In genomic region chr1:1068374-1069060, GRCh38 we compare ENCODE assay signal across 7 cellular contexts. TPM values are rescaled to one million over a fixed set of nuclear protein-coding genes. Genes with fewer than 3 reads are reported as not detected.
A peak's percentile ranks its signal among the peaks of the same experiment; 100 is the strongest.
DNase-seq lines count a peak whose midpoint lies in the region; TF ChIP-seq lines count a peak whose summit lies in the region.
"Had no signal": no experiment of that assay in that cellular context is flagged by ENCODE, and none has a peak within 500 bp of the region (broad histone marks: within the 10 kb centered on the region; RNA-seq: fewer than 3 reads in every experiment).

No MANE protein-coding gene starts in this region.

- no peak overlapping the region for H2AK5ac ChIP-seq in mesendoderm (ENCODE audit: low read length)

- H3K27ac Mint-ChIP-seq in mesothelial cell of epicardium: no peak overlapping the region

- no peaks in the 10 kb centered on the region for H3K36me3 Mint-ChIP-seq in mesothelial cell of epicardium

- WGBS in HUES64: 4% methylated on average over 61 of the region's 63 CpGs
- no CpG with 5 or more reads among the region's 63 CpGs for WGBS in mesendoderm (ENCODE audit: extremely low coverage, insufficient coverage, low lambda C conversion rate)

- no peak overlapping the region for H3K27ac ChIP-seq in HUES64 (ENCODE audit: low read depth, low read length)
- H3K27ac ChIP-seq in mesendoderm (ENCODE audit: low read depth, low read length): no peak overlapping the region

- H4K8ac ChIP-seq in mesendoderm (ENCODE audit: low read depth, low read length): no peak overlapping the region

- H3K23ac ChIP-seq in mesendoderm (ENCODE audit: low read length): no peak overlapping the region

- peaks cover 34% of the 10 kb centered on the region for H3K27me3 ChIP-seq in HUES64 (ENCODE audit: insufficient read depth, low read length)
- H3K27me3 ChIP-seq in mesendoderm (ENCODE audit: insufficient read depth, low read length, poor library complexity): no peaks in the 10 kb centered on the region

- no peak overlapping the region for H3K56ac ChIP-seq in mesendoderm (ENCODE audit: low read length)

- H3K9me3 ChIP-seq in HUES64 (ENCODE audit: insufficient read depth, low read depth, low read length): no peaks in the 10 kb centered on the region

- no peak overlapping the region for H2BK120ac ChIP-seq in mesendoderm (ENCODE audit: low read depth, low read length)

- H3K4ac ChIP-seq in mesendoderm (ENCODE audit: low read depth, low read length): no peak overlapping the region

- DNase-seq in AG10803 (ENCODE audit: low read depth): no peak
- peak; percentile 49 for DNase-seq in activated gamma-delta T cell treated with Interleukin-2 at 50 U/mL for 16 hours
- DNase-seq in mesothelial cell of epicardium (ENCODE audit: low spot score in 2 of 2, unreplicated experiment in 2 of 2): no peak
- DNase-seq in Ammon's horn (ENCODE audit: low spot score): no peak
- no peak for DNase-seq in mesendoderm

- H3K9me3 Mint-ChIP-seq in mesothelial cell of epicardium: no peaks in the 10 kb centered on the region

- H3K27me3 Mint-ChIP-seq in mesothelial cell of epicardium (ENCODE audit: low read depth): peaks cover 23% of the 10 kb centered on the region

- H3K4me3 Mint-ChIP-seq in mesothelial cell of epicardium: peak overlapping the region; percentile 57

- no peaks in the 10 kb centered on the region for H3K79me1 ChIP-seq in mesendoderm (ENCODE audit: low read length)

- H3K79me2 ChIP-seq in mesendoderm (ENCODE audit: control insufficient read depth, insufficient read depth, low read length): no peaks in the 10 kb centered on the region

- H3K9ac ChIP-seq in HUES64 (ENCODE audit: low read depth, low read length) (no peak overlapping the region; the same call in 1 of the 2 replicates), mesendoderm (ENCODE audit: low read length) (no peak overlapping the region)

- no peak overlapping the region for H3K18ac ChIP-seq in mesendoderm (ENCODE audit: low read length)

- no peaks in the 10 kb centered on the region for H3K4me1 Mint-ChIP-seq in mesothelial cell of epicardium

- H4K5ac ChIP-seq in mesendoderm (ENCODE audit: low read length): no peak overlapping the region

- no peaks in the 10 kb centered on the region for H3K36me3 ChIP-seq in HUES64 (ENCODE audit: insufficient read depth, low read length)
- H3K36me3 ChIP-seq in mesendoderm (ENCODE audit: control insufficient read depth, insufficient read depth, low read length): no peaks in the 10 kb centered on the region

- no peak overlapping the region for H2BK15ac ChIP-seq in mesendoderm (replicated peaks; ENCODE audit: low read depth)

- peak overlapping the region; percentile 69; the same call in 1 of the 2 replicates for H3K4me3 ChIP-seq in AG10803 (ENCODE audit: low read length)
- H3K4me3 ChIP-seq in HUES64 (ENCODE audit: low read length): peak overlapping the region; percentile 89
- H3K4me3 ChIP-seq in mesendoderm (ENCODE audit: low read length): no peak overlapping the region

- no peaks in the 10 kb centered on the region for H3K4me1 ChIP-seq in HUES64 (ENCODE audit: insufficient read depth, low read length)
- no peaks in the 10 kb centered on the region for H3K4me1 ChIP-seq in mesendoderm (ENCODE audit: control insufficient read depth, low read depth, low read length)

- no peak overlapping the region for H2BK5ac ChIP-seq in mesendoderm (ENCODE audit: low read length)

- no peak for TF ChIP-seq CTCF in AG10803 (conservative IDR thresholded peaks at IDR 0.05; ENCODE audit: low read length)
- no peak for TF ChIP-seq CTCF in mesothelial cell of epicardium (IDR thresholded peaks at IDR 0.05; ENCODE audit: unreplicated experiment)

- no peak overlapping the region for H3K4me2 ChIP-seq in mesendoderm (ENCODE audit: low read length)

RNA-seq across cellular contexts. Expression of gene RNF223, which starts 5.6 kb away (rescaled TPM):
- not detected for polyA plus RNA-seq in HUES64 (2013, experiment 1 of 2)
- not detected for polyA plus RNA-seq in HUES64 (2013, experiment 2 of 2)
- total RNA-seq in mesothelial cell of epicardium: 0.27 to 0.57 TPM (median 0.40 TPM) in 3 replicates
- not detected for polyA plus RNA-seq in mesendoderm (2013, experiment 1 of 2)
- polyA plus RNA-seq in mesendoderm (2013, experiment 2 of 2): not detected
- total RNA-seq: renal cortical epithelial cell had no signal

RNA-seq across cellular contexts. Expression of gene C1orf159, which starts 47.4 kb away (rescaled TPM):
- 9.8 TPM for polyA plus RNA-seq in HUES64 (2013, experiment 1 of 2)
- polyA plus RNA-seq in HUES64 (2013, experiment 2 of 2): 13.0 TPM
- 28.4 to 32.8 TPM (median 31.8 TPM) in 3 replicates for total RNA-seq in mesothelial cell of epicardium
- polyA plus RNA-seq in mesendoderm (2013, experiment 1 of 2): 7.0 TPM
- 6.8 TPM for polyA plus RNA-seq in mesendoderm (2013, experiment 2 of 2)

RNA-seq across cellular contexts. Expression of gene AGRN, which starts 48.6 kb away (rescaled TPM):
- 58.7 TPM for polyA plus RNA-seq in HUES64 (2013, experiment 1 of 2)
- 72.3 TPM for polyA plus RNA-seq in HUES64 (2013, experiment 2 of 2)
- 502 to 532 TPM (median 514 TPM) in 3 replicates for total RNA-seq in mesothelial cell of epicardium
- 26.7 TPM for polyA plus RNA-seq in mesendoderm (2013, experiment 1 of 2)
- 26.6 TPM for polyA plus RNA-seq in mesendoderm (2013, experiment 2 of 2)

RNA-seq across cellular contexts. Expression of gene ISG15, which starts 55.2 kb away (rescaled TPM):
- 24.5 TPM for polyA plus RNA-seq in HUES64 (2013, experiment 1 of 2)
- 29.7 TPM for polyA plus RNA-seq in HUES64 (2013, experiment 2 of 2)
- total RNA-seq in mesothelial cell of epicardium: 112 to 139 TPM (median 123 TPM) in 3 replicates
- polyA plus RNA-seq in mesendoderm (2013, experiment 1 of 2): 13.2 TPM
- 12.9 TPM for polyA plus RNA-seq in mesendoderm (2013, experiment 2 of 2)
